ENCODE assay signal across 8 cellular contexts in genomic region chrX:51803833-51804232, GRCh38.
DNase-seq lines count a peak whose midpoint lies in the region; FAIRE-seq and TF ChIP-seq lines count a peak whose summit lies in the region.

No MANE protein-coding gene starts in this region.

- peak overlapping the region; percentile 98 for H3K4me3 Mint-ChIP-seq in mesothelial cell of epicardium

- H3K9me3 ChIP-seq in AG04450 (ENCODE audit: control insufficient read depth, insufficient read depth, low read length) = no peaks in the 10 kb centered on the region
- no peaks in the 10 kb centered on the region for H3K9me3 ChIP-seq in HUES48 (ENCODE audit: control insufficient read depth, insufficient read depth, low read length)

- H3K27me3 ChIP-seq in AG04450 (ENCODE audit: control insufficient read depth, insufficient read depth, low read length) (no peaks in the 10 kb centered on the region), HUES48 (ENCODE audit: control insufficient read depth, insufficient read depth, low read length) (no peaks in the 10 kb centered on the region)

- peaks cover 11% of the 10 kb centered on the region for H3K36me3 Mint-ChIP-seq in mesothelial cell of epicardium

- DNase-seq in AG04450 (ENCODE audit: low read depth, low spot score) (no peak), cardiac fibroblast (ENCODE audit: low read depth in 2 of 2) (peak; percentile 3 to 45), mesothelial cell of epicardium (ENCODE audit: low spot score in 2 of 2, unreplicated experiment in 2 of 2) (no peak), NCI-H2227 (lab: John Stamatoyannopoulos, UW; ENCODE audit: unreplicated experiment) (no peak), NCI-H2081 treated with DMSO at 0.1 percent for 48 hours (lab: John Stamatoyannopoulos, UW) (no peak), GM19239 (ENCODE audit: insufficient read length, low spot score) (no peak), SKM-1 (lab: John Stamatoyannopoulos, UW; ENCODE audit: unreplicated experiment) (no peak)

- peaks cover 9% of the 10 kb centered on the region for H3K4me1 Mint-ChIP-seq in mesothelial cell of epicardium

- H3K4me1 ChIP-seq in HUES48 (ENCODE audit: control insufficient read depth, insufficient read depth, low read length) = peaks cover 22% of the 10 kb centered on the region

- CTCF ChIA-PET in AG04450 (lab: Charles Lee) = interaction anchor here (0.7 to 0.8 kb wide), 2 partner anchors 75 to 161 kb away, joined by 4 to 6 read pairs; no protein-coding TSS in a partner anchor

- H3K9me3 Mint-ChIP-seq in mesothelial cell of epicardium = peaks cover 20% of the 10 kb centered on the region

- H3K9ac ChIP-seq in HUES48 (ENCODE audit: low read depth, low read length) = peak overlapping the region; percentile 83; the same call in 1 of the 2 replicates

- H3K36me3 ChIP-seq in HUES48 (ENCODE audit: control insufficient read depth, insufficient read depth, low read length) = peaks cover 12% of the 10 kb centered on the region

- TF ChIP-seq CTCF in AG04450 (IDR thresholded peaks at IDR 0.05; ENCODE audit: low read depth, low read length) (no peak), cardiac fibroblast (IDR thresholded peaks at IDR 0.05; ENCODE audit: low read depth, low read length) (no peak), mesothelial cell of epicardium (IDR thresholded peaks at IDR 0.05; ENCODE audit: unreplicated experiment) (no peak)

- H3K27ac ChIP-seq in AG04450 (ENCODE audit: low read depth, low read length) (no peak overlapping the region), HUES48 (ENCODE audit: low read depth, low read length) (no peak overlapping the region)

- no peak for FAIRE-seq in GM19239 (lab: Jason Lieb, UNC)

- H3K4me3 ChIP-seq in AG04450 (ENCODE audit: low read depth, low read length) = peak overlapping the region; percentile 77
- H3K4me3 ChIP-seq in HUES48 (ENCODE audit: low read depth, low read length) = peak overlapping the region; percentile 67
- H3K4me3 ChIP-seq in cardiac fibroblast (replicated peaks in 1 of 2; ENCODE audit: low read depth in 2 of 2, low read length in 2 of 2) = peak overlapping the region in 1 of 2 donors; percentile 75

- no peak overlapping the region for H3K27ac Mint-ChIP-seq in mesothelial cell of epicardium

- POLR2A ChIA-PET in AG04450 (lab: Yijun Ruan, JAX) = no interaction called here

- H3K27me3 Mint-ChIP-seq in mesothelial cell of epicardium (ENCODE audit: low read depth) = peaks cover 21% of the 10 kb centered on the region

Comparison
In these comparisons a context has a peak if more than half of its experiments do, and no peak if none do; other contexts are left out.
1. DNase-seq: peak in cardiac fibroblast (2 of 2); none in AG04450 (single experiment), mesothelial cell of epicardium (0 of 2), NCI-H2227 (single experiment), NCI-H2081 treated with DMSO at 0.1 percent for 48 hours (single experiment), GM19239 (single experiment) and SKM-1 (single experiment).